ENCODE assay signal across 8 cellular contexts in the genomic region with DNA sequence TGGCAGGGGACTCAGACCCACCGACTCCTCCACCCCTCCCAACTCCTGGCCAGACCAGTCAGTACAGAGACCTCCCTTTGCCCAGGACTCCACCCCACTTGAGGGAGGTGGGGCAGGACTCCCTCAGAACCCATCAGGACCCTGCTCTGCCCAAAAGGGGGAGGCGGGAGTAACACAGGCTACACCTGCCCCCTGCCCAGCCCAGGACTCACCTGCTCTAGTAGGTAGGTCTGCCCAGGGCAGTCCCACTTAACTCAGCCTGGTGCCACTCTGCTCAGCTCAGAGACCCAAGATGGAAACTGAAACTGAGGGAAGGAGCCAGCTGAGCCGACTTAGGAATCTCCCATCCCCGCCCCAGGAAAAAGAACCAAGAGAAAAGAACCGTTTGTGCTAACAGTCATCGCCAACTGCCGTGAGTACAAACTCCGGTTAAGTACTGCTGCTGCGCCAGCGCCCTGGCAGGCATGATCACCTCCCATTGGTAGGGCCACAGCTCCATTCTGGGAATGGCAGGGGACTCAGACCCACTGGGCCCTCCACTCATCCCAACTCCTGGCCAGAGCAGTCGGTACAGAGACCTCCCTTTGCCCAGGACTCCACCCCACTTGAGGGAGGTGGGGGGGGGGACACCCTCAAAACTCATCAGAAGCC. TPM values are rescaled to one million over a fixed set of nuclear protein-coding genes. Genes with fewer than 3 reads are reported as not detected.
DNase-seq lines count a peak whose midpoint lies in the region; ATAC-seq and TF ChIP-seq lines count a peak whose summit lies in the region.

No MANE protein-coding gene starts in this region.

- DNase-seq in caudate nucleus (lab: John Stamatoyannopoulos, UW): peak in 25 of 61 donors; percentile 27 to 79 (median 53)
- DNase-seq in memory B cell (ENCODE audit: low spot score in 2 of 2): no peak
- no peak for DNase-seq in tibial nerve (ENCODE audit: low spot score in 2 of 2)
- DNase-seq in NCI-H446 treated with DMSO at 0.1 percent for 48 hours (lab: John Stamatoyannopoulos, UW): no peak
- DNase-seq in ureter (ENCODE audit: low spot score): no peak

- no peaks in the 10 kb centered on the region for H3K27me3 ChIP-seq in OCI-LY1 (ENCODE audit: insufficient read depth, low read length)
- no peaks in the 10 kb centered on the region for H3K27me3 ChIP-seq in tibial nerve

- H3K79me2 ChIP-seq in OCI-LY1 (ENCODE audit: insufficient read depth, low read length): no peaks in the 10 kb centered on the region

- TF ChIP-seq EP300 in tibial nerve (IDR thresholded peaks at IDR 0.05): no peak

- H3K4me3 ChIP-seq in OCI-LY1 (ENCODE audit: low read depth, low read length, poor library complexity, severe bottlenecking): peak overlapping the region; percentile 69
- H3K4me3 ChIP-seq in tibial nerve: peak overlapping the region; percentile 40 to 72 (median 66)

- ATAC-seq in GM18498 (IDR thresholded peaks at IDR 0.05; ENCODE audit: unreplicated experiment) (peak; percentile 8), memory B cell (ENCODE audit: low read depth) (no peak)

- no peak for TF ChIP-seq POLR2A in tibial nerve (IDR thresholded peaks at IDR 0.05)

- H3K36me3 Mint-ChIP-seq in memory B cell: peaks cover 12% of the 10 kb centered on the region

- H3K4me1 Mint-ChIP-seq in memory B cell: peaks cover 43% of the 10 kb centered on the region

- no peak overlapping the region for H2AFZ ChIP-seq in OCI-LY1 (ENCODE audit: low read length)

- H3K27ac ChIP-seq in 22Rv1 (peak overlapping the region; percentile 73), OCI-LY1 (ENCODE audit: low read depth, low read length, poor library complexity, severe bottlenecking) (peak overlapping the region; percentile 71), caudate nucleus (ENCODE audit: low read depth, low read length) (peak overlapping the region; percentile 77), tibial nerve (peak overlapping the region; percentile 64 to 95 (median 94))

- peaks cover 21% of the 10 kb centered on the region for H3K36me3 ChIP-seq in OCI-LY1 (ENCODE audit: insufficient read depth, low read length)
- H3K36me3 ChIP-seq in tibial nerve: peaks cover 0 to 64% (median 0%) of the 10 kb centered on the region in 3 donors

- no peaks in the 10 kb centered on the region for H3F3A ChIP-seq in OCI-LY1 (ENCODE audit: insufficient read depth, low read length)

- no peaks in the 10 kb centered on the region for H3K9me3 Mint-ChIP-seq in memory B cell

- H3K27me3 Mint-ChIP-seq in memory B cell: no peaks in the 10 kb centered on the region

- peaks cover 67% of the 10 kb centered on the region for H3K4me1 ChIP-seq in OCI-LY1 (ENCODE audit: insufficient read depth, low read length, severe bottlenecking)
- H3K4me1 ChIP-seq in tibial nerve: peaks cover 0 to 50% (median 20%) of the 10 kb centered on the region in 4 donors

- TF ChIP-seq CTCF in 22Rv1 (IDR thresholded peaks at IDR 0.05): no peak
- no peak for TF ChIP-seq CTCF in OCI-LY1 (IDR thresholded peaks at IDR 0.05; ENCODE audit: low read length)
- no peak for TF ChIP-seq CTCF in tibial nerve (IDR thresholded peaks at IDR 0.05)

- peak overlapping the region; percentile 82 for H3K9ac ChIP-seq in OCI-LY1 (ENCODE audit: low read length)

- H3K9me3 ChIP-seq in OCI-LY1 (ENCODE audit: low read length): no peaks in the 10 kb centered on the region
- no peaks in the 10 kb centered on the region for H3K9me3 ChIP-seq in tibial nerve

- peak overlapping the region; percentile 89 for H3K27ac Mint-ChIP-seq in memory B cell

- peak overlapping the region; percentile 87 for H3K4me3 Mint-ChIP-seq in memory B cell

- no peaks in the 10 kb centered on the region for H3K9me2 ChIP-seq in OCI-LY1 (ENCODE audit: low read depth, low read length)

- 3 to 6% methylated on average over 8 to 11 of the region's 11 CpGs for WGBS in tibial nerve, 2 donors

- H4K20me1 ChIP-seq in OCI-LY1 (ENCODE audit: insufficient read depth, low read length): no peaks in the 10 kb centered on the region

- peak overlapping the region; percentile 91 for H3K4me2 ChIP-seq in OCI-LY1 (ENCODE audit: low read length)

RNA-seq across cellular contexts. Expression of a gene that starts 0.5 kb away (rescaled TPM):
- total RNA-seq in tibial nerve (10 to 100 TPM; 15.9 to 29.4 (median 21.7) TPM), ureter (31.3 TPM)

RNA-seq across cellular contexts. Expression of a gene that starts 9.1 kb away (rescaled TPM):
- total RNA-seq in tibial nerve: 100 to 1,000 TPM in 2 of 4 donors, 10 to 100 TPM in 2; 92.2 to 143 (median 105) TPM
- 62.8 TPM for total RNA-seq in ureter

RNA-seq across cellular contexts. Expression of a gene that starts 10.6 kb away (rescaled TPM):
- total RNA-seq in tibial nerve (under 1 TPM in 1 of 4 donors, not detected in 3; 0.22 TPM), ureter (not detected)

RNA-seq across cellular contexts. Expression of a gene that starts 13.8 kb away (rescaled TPM):
- total RNA-seq in tibial nerve: 1 to 10 TPM in 1 of 4 donors, under 1 TPM in 1, not detected in 2; 0.20 to 1.5 TPM
- 1.2 TPM for total RNA-seq in ureter

RNA-seq across cellular contexts. Expression of a gene that starts 42.8 kb away (rescaled TPM):
- total RNA-seq in tibial nerve (100 to 1,000 TPM in 3 of 4 donors, 10 to 100 TPM in 1; 94.8 to 137 (median 117) TPM), ureter (120 TPM)
